In the genomic region with DNA sequence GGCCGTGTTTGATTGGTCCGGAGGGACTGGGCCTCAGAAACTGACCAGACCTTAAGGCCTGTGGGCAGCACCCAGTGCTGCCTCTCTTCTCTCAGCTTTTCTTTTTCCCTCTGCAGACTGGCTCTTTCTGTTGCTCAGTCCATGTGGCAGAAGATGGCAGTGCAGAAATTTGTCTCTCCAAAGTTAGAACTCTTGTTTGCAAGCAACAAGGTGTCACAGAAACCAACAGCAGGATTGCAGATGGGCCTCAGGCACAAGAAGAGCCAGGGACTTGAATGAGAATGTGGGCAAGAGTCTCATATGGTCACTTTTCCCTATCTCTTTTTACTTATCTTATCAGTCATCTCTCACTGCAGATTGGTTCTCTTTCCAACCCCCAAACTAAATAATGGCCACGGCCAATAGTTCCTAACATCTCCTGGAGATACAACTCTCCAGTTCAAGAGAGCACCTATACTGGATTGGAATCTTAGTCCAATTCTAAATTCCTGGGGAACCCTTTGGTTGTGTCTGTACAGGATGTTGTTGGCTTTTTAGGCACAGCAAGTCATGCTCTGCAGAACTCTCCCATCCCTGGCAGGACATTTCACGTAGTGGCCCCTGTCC, we compare ENCODE assay signal across 24 cellular contexts.
A peak's percentile ranks its signal among the peaks of the same experiment; 100 is the strongest.
DNase-seq lines count a peak whose midpoint lies in the region; ATAC-seq and TF ChIP-seq lines count a peak whose summit lies in the region.
"Had no signal": no experiment of that assay in that cellular context is flagged by ENCODE, and none has a peak within 500 bp of the region (broad histone marks: within the 10 kb centered on the region; RNA-seq: fewer than 3 reads in every experiment).

No MANE protein-coding gene starts in this region.

- no peak overlapping the region for H3K27ac Mint-ChIP-seq in T-helper 2 cell treated with Interferon-gamma antibody and Interleukin-4, amounts not matched to agents 5 μg/mL and 100 μg/mL, for 36 hours
- H3K27ac Mint-ChIP-seq: stimulated activated naive CD8-positive, alpha-beta T cell treated with anti-CD3 and anti-CD28 coated beads, Interleukin-15, amount 100 ng/mL, for 72 hours; T-cell had no signal

- H3K18ac ChIP-seq in mesenchymal stem cell (ENCODE audit: low read depth in 1 of 2, low read length in 2 of 2) = no peak overlapping the region

- H3K4me2 ChIP-seq in mesenchymal stem cell (ENCODE audit: low read length, poor library complexity, severe bottlenecking) = no peak overlapping the region
- H3K4me2 ChIP-seq: BLaER1 treated with 17β-estradiol and CSF1 and Interleukin-3, amounts not matched to agents 10 nM and 100 nM had no signal

- 83% methylated on average over 4 of the region's 4 CpGs for WGBS in mesenchymal stem cell
- 80 to 83% methylated on average over 1 to 4 of the region's 4 CpGs for WGBS in transverse colon (ENCODE audit: low coverage in 1 of 2), 2 donors

- H2BK120ac ChIP-seq in mesenchymal stem cell (ENCODE audit: low read depth, low read length) = no peak overlapping the region

- no peak for DNase-seq in left ventricle myocardium inferior
- DNase-seq in Right ventricle myocardium inferior (ENCODE audit: missing footprints) = no peak
- DNase-seq in brain microvascular endothelial cell = no peak
- DNase-seq in mesenchymal stem cell = no peak
- DNase-seq in transverse colon = no peak
- no peak for DNase-seq in T-helper 2 cell treated with Interferon-gamma antibody and Interleukin-4, amounts not matched to agents 5 μg/mL and 100 μg/mL, for 36 hours (ENCODE audit: low spot score)
- no peak for DNase-seq in NCI-H510A treated with DMSO at 0.1 percent for 48 hours (lab: John Stamatoyannopoulos, UW)
- DNase-seq: activated CD4-positive, alpha-beta T cell treated with anti-CD3 and anti-CD28 coated beads, Interleukin-2, amount 50 U/mL, for 1 hour; activated CD8-positive, alpha-beta memory T cell treated with anti-CD3 and anti-CD28 coated beads, Interleukin-2, amount 50 U/mL, for 48 hours; anterior cingulate cortex; cerebellar nuclear complex; effector memory CD4-positive, alpha-beta T cell; esophagus squamous epithelium; glutamatergic neuron; left ventricle myocardium superior; NCI-H1105 treated with DMSO at 0.1 percent for 48 hours; NCI-H2107; NCI-H524; stimulated activated CD4-positive, alpha-beta T cell treated with anti-CD3 and anti-CD28 coated beads, Interleukin-1b, Interleukin-23, amount 100 ng/mL, for 48 hours; stimulated activated naive CD8-positive, alpha-beta T cell treated with anti-CD3 and anti-CD28 coated beads, Interleukin-15, amount 100 ng/mL, for 72 hours; T-cell had no signal

- H3K27me3 Mint-ChIP-seq in T-helper 2 cell treated with Interferon-gamma antibody and Interleukin-4, amounts not matched to agents 5 μg/mL and 100 μg/mL, for 36 hours (ENCODE audit: low read depth) = no peaks in the 10 kb centered on the region

- H3K27me3 ChIP-seq in left ventricle myocardium inferior (ENCODE audit: low read depth) (no peaks in the 10 kb centered on the region), brain microvascular endothelial cell (replicated peaks) (no peaks in the 10 kb centered on the region), mesenchymal stem cell (ENCODE audit: control insufficient read depth in 1 of 2, insufficient read depth in 1 of 2, low read length in 2 of 2) (no peaks in the 10 kb centered on the region), transverse colon (no peaks in the 10 kb centered on the region)
- H3K27me3 ChIP-seq: BLaER1 treated with 17β-estradiol and CSF1 and Interleukin-3, amounts not matched to agents 10 nM and 100 nM; esophagus squamous epithelium had no signal

- H3K9me3 ChIP-seq in left ventricle myocardium inferior (replicated peaks) (no peaks in the 10 kb centered on the region), mesenchymal stem cell (ENCODE audit: control insufficient read depth, low read length) (no peaks in the 10 kb centered on the region), transverse colon (no peaks in the 10 kb centered on the region)
- H3K9me3 ChIP-seq: BLaER1 treated with 17β-estradiol and CSF1 and Interleukin-3, amounts not matched to agents 10 nM and 100 nM; esophagus squamous epithelium had no signal

- H3K4ac ChIP-seq in mesenchymal stem cell (ENCODE audit: low read depth in 1 of 2, low read length in 2 of 2) = no peak overlapping the region

- H3K14ac ChIP-seq in mesenchymal stem cell (ENCODE audit: low read length in 2 of 2) = no peak overlapping the region

- TF ChIP-seq EP300 in transverse colon (IDR thresholded peaks at IDR 0.05; ENCODE audit: low read depth) = no peak

- H3K9ac ChIP-seq in mesenchymal stem cell (ENCODE audit: low read length) = peak overlapping the region; percentile 67
- H3K9ac ChIP-seq: BLaER1 treated with 17β-estradiol and CSF1 and Interleukin-3, amounts not matched to agents 10 nM and 100 nM had no signal

- ATAC-seq in Right ventricle myocardium inferior (no peak), HG03571 (IDR thresholded peaks at IDR 0.05; ENCODE audit: unreplicated experiment) (no peak)
- ATAC-seq: stimulated activated naive CD8-positive, alpha-beta T cell treated with anti-CD3 and anti-CD28 coated beads, Interleukin-15, amount 100 ng/mL, for 72 hours; T-cell had no signal

- no peak for TF ChIP-seq POLR2A in transverse colon (IDR thresholded peaks at IDR 0.05)

- H3K4me3 ChIP-seq in left ventricle myocardium inferior (no peak overlapping the region), brain microvascular endothelial cell (ENCODE audit: low read depth, low read length) (no peak overlapping the region), mesenchymal stem cell (ENCODE audit: insufficient read depth in 1 of 2, low read depth in 1 of 2, low read length in 2 of 2) (no peak overlapping the region), transverse colon (no peak overlapping the region)
- H3K4me3 ChIP-seq: BLaER1 treated with 17β-estradiol and CSF1 and Interleukin-3, amounts not matched to agents 10 nM and 100 nM; esophagus squamous epithelium had no signal

- H3K4me1 ChIP-seq in left ventricle myocardium inferior = peaks cover 7% of the 10 kb centered on the region
- peaks cover 2% of the 10 kb centered on the region for H3K4me1 ChIP-seq in mesenchymal stem cell (ENCODE audit: control insufficient read depth, insufficient read depth, low read depth, low read length)
- no peaks in the 10 kb centered on the region for H3K4me1 ChIP-seq in transverse colon
- H3K4me1 ChIP-seq: BLaER1 treated with 17β-estradiol and CSF1 and Interleukin-3, amounts not matched to agents 10 nM and 100 nM had no signal

- H3K4me3 Mint-ChIP-seq in T-helper 2 cell treated with Interferon-gamma antibody and Interleukin-4, amounts not matched to agents 5 μg/mL and 100 μg/mL, for 36 hours = no peak overlapping the region
- H3K4me3 Mint-ChIP-seq: stimulated activated naive CD8-positive, alpha-beta T cell treated with anti-CD3 and anti-CD28 coated beads, Interleukin-15, amount 100 ng/mL, for 72 hours; T-cell had no signal

- H2AK5ac ChIP-seq in mesenchymal stem cell (ENCODE audit: low read length, severe bottlenecking) = peak overlapping the region; percentile 76

- in situ Hi-C loops in brain microvascular endothelial cell (cut with HindIII; ENCODE audit: low pct_ligation_motif_present, low sequenced_read_pairs) (no loop called here), transverse colon (cut with MboI; ENCODE audit: low pct_ligation_motif_present in 1 of 4, low pct_unique_long_range_greater_than_20kb in 1 of 4, low sequenced_read_pairs in 3 of 4) (no loop called here)

- H3K36me3 ChIP-seq in left ventricle myocardium inferior (no peaks in the 10 kb centered on the region), brain microvascular endothelial cell (replicated peaks) (no peaks in the 10 kb centered on the region), mesenchymal stem cell (ENCODE audit: control insufficient read depth in 1 of 2, insufficient read depth in 2 of 2, low read depth in 1 of 2, low read length in 2 of 2) (no peaks in the 10 kb centered on the region), transverse colon (no peaks in the 10 kb centered on the region)
- H3K36me3 ChIP-seq: BLaER1 treated with 17β-estradiol and CSF1 and Interleukin-3, amounts not matched to agents 10 nM and 100 nM; esophagus squamous epithelium had no signal

- H2BK15ac ChIP-seq in mesenchymal stem cell (ENCODE audit: low read depth, poor library complexity, severe bottlenecking) = no peak overlapping the region

- H2AFZ ChIP-seq in mesenchymal stem cell (ENCODE audit: low read depth, low read length) = no peak overlapping the region

- no peaks in the 10 kb centered on the region for H3K9me3 Mint-ChIP-seq in T-helper 2 cell treated with Interferon-gamma antibody and Interleukin-4, amounts not matched to agents 5 μg/mL and 100 μg/mL, for 36 hours
- H3K9me3 Mint-ChIP-seq: stimulated activated naive CD8-positive, alpha-beta T cell treated with anti-CD3 and anti-CD28 coated beads, Interleukin-15, amount 100 ng/mL, for 72 hours; T-cell had no signal

- H3K79me1 ChIP-seq in mesenchymal stem cell (replicated peaks; ENCODE audit: low read length, poor library complexity, severe bottlenecking) = no peaks in the 10 kb centered on the region

- H3K23ac ChIP-seq in mesenchymal stem cell (ENCODE audit: low read length in 2 of 2) = no peak overlapping the region

- peak overlapping the region; percentile 3 for H2BK5ac ChIP-seq in mesenchymal stem cell (ENCODE audit: low read depth, low read length, poor library complexity, severe bottlenecking)

- intact Hi-C loops in left ventricle myocardium inferior (cut with micrococcal nuclease) (no loop called here), Right ventricle myocardium inferior (cut with DNase I) (no loop called here), transverse colon (cut with DNase I; ENCODE audit: low total_unique reads) (no loop called here)

- no peak overlapping the region for H2BK12ac ChIP-seq in mesenchymal stem cell (ENCODE audit: low read length in 2 of 2)

- H3K36me3 Mint-ChIP-seq in T-helper 2 cell treated with Interferon-gamma antibody and Interleukin-4, amounts not matched to agents 5 μg/mL and 100 μg/mL, for 36 hours (ENCODE audit: low read depth) = no peaks in the 10 kb centered on the region
- H3K36me3 Mint-ChIP-seq: T-cell had no signal

- H4K91ac ChIP-seq in mesenchymal stem cell (ENCODE audit: low read length) = no peak overlapping the region

- TF ChIP-seq CTCF in left ventricle myocardium inferior (IDR thresholded peaks at IDR 0.05; ENCODE audit: borderline replicate concordance) (no peak), brain microvascular endothelial cell (IDR thresholded peaks at IDR 0.05; ENCODE audit: low read depth, low read length, missing control alignments) (peak; percentile 24), transverse colon (IDR thresholded peaks at IDR 0.05) (no peak)

- no peaks in the 10 kb centered on the region for H3K4me1 Mint-ChIP-seq in T-helper 2 cell treated with Interferon-gamma antibody and Interleukin-4, amounts not matched to agents 5 μg/mL and 100 μg/mL, for 36 hours (ENCODE audit: low read depth)
- H3K4me1 Mint-ChIP-seq: stimulated activated naive CD8-positive, alpha-beta T cell treated with anti-CD3 and anti-CD28 coated beads, Interleukin-15, amount 100 ng/mL, for 72 hours; T-cell had no signal

- no peak overlapping the region for H4K8ac ChIP-seq in mesenchymal stem cell (ENCODE audit: low read length)

- H3K27ac ChIP-seq in left ventricle myocardium inferior (replicated peaks) = peak overlapping the region; percentile 31
- H3K27ac ChIP-seq in brain microvascular endothelial cell = no peak overlapping the region
- peak overlapping the region; percentile 58 for H3K27ac ChIP-seq in mesenchymal stem cell (ENCODE audit: low read length, poor library complexity, severe bottlenecking)
- peak overlapping the region; percentile 26 to 41 (median 30) for H3K27ac ChIP-seq in transverse colon
- H3K27ac ChIP-seq: 22Rv1; BLaER1 treated with 17β-estradiol and CSF1 and Interleukin-3, amounts not matched to agents 10 nM and 100 nM had no signal
